10 cellular contexts compared by ENCODE assay signal in the genomic region with DNA sequence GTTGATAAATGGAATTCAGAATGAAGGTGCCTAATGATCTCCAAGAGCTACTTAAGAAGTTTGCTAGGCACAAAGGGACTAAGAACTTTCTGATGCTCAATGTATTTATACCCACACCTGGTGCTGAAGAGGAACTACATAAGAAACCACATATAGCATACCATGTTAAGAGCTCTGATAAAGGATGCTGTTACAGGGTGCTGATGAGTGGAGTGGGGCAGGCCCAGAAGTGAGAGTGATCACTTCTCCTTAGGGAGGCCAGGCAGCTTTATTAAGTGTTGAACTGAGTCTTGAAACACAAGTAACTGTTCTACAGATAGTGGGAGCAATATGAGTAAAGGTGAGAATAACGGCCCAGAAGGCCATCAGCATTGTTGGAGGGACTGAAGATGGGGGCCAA.
"Had no signal": no experiment of that assay in that cellular context is flagged by ENCODE, and none has a peak within 500 bp of the region (broad histone marks: within the 10 kb centered on the region; RNA-seq: fewer than 3 reads in every experiment).

No MANE protein-coding gene starts in this region.

- H3K36me3 ChIP-seq: HAP-1 had no signal

- ATAC-seq: HCT116, K562 had no signal

- DNase-seq: GM23248, GOT3, H7, HFFc6, IMR-90, Kasumi-1, KG1 had no signal

- H3K9ac ChIP-seq: GM23248 had no signal

- H2AFZ ChIP-seq: GM23248 had no signal

- H3K4me1 ChIP-seq: HAP-1 had no signal

- H3K27ac ChIP-seq: GM23248 had no signal

- H3K4me3 ChIP-seq: GM23248, HAP-1, K562 had no signal

- H3K9me3 ChIP-seq: HAP-1 had no signal
